Comparison of ENCODE assay signal across 8 cellular contexts in the genomic region with DNA sequence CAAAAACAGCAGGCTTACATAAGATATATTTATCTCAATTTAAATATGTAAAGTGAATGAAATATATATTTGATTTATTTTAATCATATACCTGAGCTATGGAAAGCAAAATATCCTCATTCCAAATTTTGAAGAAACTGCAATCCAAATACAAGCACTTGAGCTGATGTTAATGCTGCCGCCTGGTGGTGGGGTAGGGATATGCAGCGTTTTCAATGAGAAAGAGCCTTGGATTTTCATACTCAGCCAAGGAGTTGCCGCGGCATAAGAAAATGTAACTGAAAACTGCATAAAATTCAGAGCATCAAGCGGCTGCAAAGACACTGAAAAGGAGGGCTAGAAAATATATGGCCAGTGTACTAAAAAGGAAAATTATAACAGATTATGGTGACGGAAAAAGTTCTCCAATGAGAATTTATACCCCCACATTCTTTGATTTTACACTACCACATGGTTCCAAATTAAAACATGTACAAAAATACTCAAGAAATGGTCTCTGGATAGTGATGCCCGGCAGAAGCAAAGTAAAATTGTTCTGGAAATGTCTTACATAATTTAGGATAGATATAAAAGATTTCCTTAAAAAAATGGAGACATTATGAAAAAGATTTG.
DNase-seq lines count a peak whose midpoint lies in the region; ATAC-seq and TF ChIP-seq lines count a peak whose summit lies in the region.

No MANE protein-coding gene starts in this region.

- no peaks in the 10 kb centered on the region for H3K9me3 ChIP-seq in HAP-1
- no peaks in the 10 kb centered on the region for H3K9me3 ChIP-seq in gastrocnemius medialis

- H3K4me1 ChIP-seq in HAP-1 = no peaks in the 10 kb centered on the region
- no peaks in the 10 kb centered on the region for H3K4me1 ChIP-seq in gastrocnemius medialis

- TF ChIP-seq CTCF in gastrocnemius medialis (IDR thresholded peaks at IDR 0.05 in 4 of 5, conservative IDR thresholded peaks at IDR 0.05 in 1 of 5) = peak; percentile 57 to 78 (median 60)

- H3K4me3 ChIP-seq in HAP-1 = no peak overlapping the region
- no peak overlapping the region for H3K4me3 ChIP-seq in gastrocnemius medialis

- H3K27me3 ChIP-seq in HAP-1 (ENCODE audit: low read depth) (no peaks in the 10 kb centered on the region; the same call in 1 of the 2 replicates), gastrocnemius medialis (no peaks in the 10 kb centered on the region)

- H3K27ac ChIP-seq in gastrocnemius medialis = no peak overlapping the region

- H3K36me3 ChIP-seq in HAP-1 (replicated peaks) = no peaks in the 10 kb centered on the region
- H3K36me3 ChIP-seq in gastrocnemius medialis = no peaks in the 10 kb centered on the region

- in situ Hi-C loops in HAP-1 (cut with MboI; ENCODE audit: low sequenced_read_pairs) = loop anchor here (25.0 kb wide), 1 partner anchor 646 kb away; no protein-coding TSS in a partner anchor
- in situ Hi-C loops in gastrocnemius medialis (cut with MboI; ENCODE audit: low sequenced_read_pairs in 4 of 4) = loop anchor here in 3 of 4 donors (25.0 kb wide), 1 partner anchor 646 kb away; no protein-coding TSS in a partner anchor

- TF ChIP-seq POLR2A in gastrocnemius medialis (IDR thresholded peaks at IDR 0.05) = no peak

- DNase-seq in NCI-H2081 (lab: John Stamatoyannopoulos, UW) (peak; percentile 30 to 33), NCI-H2081 treated with DMSO at 0.1 percent for 48 hours (lab: John Stamatoyannopoulos, UW) (no peak), HAP-1 (ENCODE audit: low spot score in 2 of 2) (peak; percentile 45 to 79), NCI-H226 (peak; percentile 7), activated T-cell treated with anti-CD3 and anti-CD28 coated beads for 24 hours (ENCODE audit: low read depth) (peak; percentile 12), head of caudate nucleus (peak in 41 of 42 donors; percentile 4 to 80 (median 53)), gastrocnemius medialis (peak; percentile 2 to 42), sciatic nerve (ENCODE audit: low spot score) (no peak)

- intact Hi-C loops in head of caudate nucleus (cut with DNase I) (no loop called here), gastrocnemius medialis (cut with DNase I; ENCODE audit: low total_unique reads) (loop anchor here (2.0 kb wide), 1 partner anchor 650 kb away; no protein-coding TSS in a partner anchor), sciatic nerve (cut with DNase I) (no loop called here)

- ATAC-seq in gastrocnemius medialis (no peak), sciatic nerve (no peak)

Comparison
In these comparisons a context has a peak if more than half of its experiments do, and no peak if none do; other contexts are left out.
1. DNase-seq: peak in NCI-H2081 (2 of 2), HAP-1 (2 of 2), NCI-H226 (single experiment), activated T-cell treated with anti-CD3 and anti-CD28 coated beads for 24 hours (single experiment), head of caudate nucleus (41 of 42) and gastrocnemius medialis (2 of 2); none in NCI-H2081 treated with DMSO at 0.1 percent for 48 hours (single experiment) and sciatic nerve (single experiment).